ENCODE assay signal across 8 cellular contexts in genomic region chr3:44624696-44625528, GRCh38. TPM values are rescaled to one million over a fixed set of nuclear protein-coding genes. Genes with fewer than 3 reads are reported as not detected.
A peak's percentile ranks its signal among the peaks of the same experiment; 100 is the strongest.
DNase-seq lines count a peak whose midpoint lies in the region; ATAC-seq, FAIRE-seq and TF ChIP-seq lines count a peak whose summit lies in the region.

Gene ZNF197, plus strand, starts transcription at chr3:44625036. Its CDS starts 4,119 bp downstream, at chr3:44629155.

- H3K36me3 ChIP-seq in CD4-positive, CD25-positive, alpha-beta regulatory T cell (ENCODE audit: control insufficient read depth, insufficient read depth, low read length) = peaks cover 7% of the 10 kb centered on the region
- H3K36me3 ChIP-seq in H1 (ENCODE audit: control insufficient read depth in 2 of 4, insufficient read depth in 4 of 4, low read length in 3 of 4) (peaks cover 0 to 3% (median 0%) of the 10 kb centered on the region in 4 experiments; a peak in 2 of 8 replicates), mesenchymal stem cell (ENCODE audit: control insufficient read depth in 1 of 2, insufficient read depth in 2 of 2, low read depth in 1 of 2, low read length in 2 of 2) (peaks cover 5 to 15% of the 10 kb centered on the region in 2 experiments)

- peaks cover 7% of the 10 kb centered on the region for H3K23me2 ChIP-seq in H1 (ENCODE audit: low read depth, low read length)

- H4K8ac ChIP-seq in H1 (ENCODE audit: extremely low read depth, insufficient read depth, low read length) (peak within 1 kb of the TSS; percentile 69), mesenchymal stem cell (ENCODE audit: low read length) (peak within 1 kb of the TSS; percentile 74)

- H2AFZ ChIP-seq in H1 (ENCODE audit: low read length) (peak within 1 kb of the TSS; percentile 94), mesenchymal stem cell (ENCODE audit: low read depth, low read length) (peak within 1 kb of the TSS; percentile 70)

- H3K9ac ChIP-seq in H1 (replicated peaks in 1 of 4; ENCODE audit: extremely low read depth in 1 of 4, low read depth in 3 of 4, low read length in 3 of 4) = peak within 1 kb of the TSS; percentile 54 to 82 (median 72)
- H3K9ac ChIP-seq in mesenchymal stem cell (ENCODE audit: low read length) = peak within 1 kb of the TSS; percentile 93

- peaks cover 22% of the 10 kb centered on the region for H3K36me3 Mint-ChIP-seq in CD4-positive, CD25-positive, alpha-beta regulatory T cell
- peaks cover 26% of the 10 kb centered on the region for H3K36me3 Mint-ChIP-seq in activated CD8-positive, alpha-beta T cell treated with anti-CD3 and anti-CD28 coated beads, Interleukin-2, amount 10 ng/mL, durations not matched to agents 7 days and 5 days (ENCODE audit: low read depth)

- FAIRE-seq in H1 (lab: Jason Lieb, UNC) = peak; percentile 91

- H2AK5ac ChIP-seq in H1 (ENCODE audit: low read depth, low read length) (no peak within 1 kb of the TSS), mesenchymal stem cell (ENCODE audit: low read length, severe bottlenecking) (no peak within 1 kb of the TSS)

- H3K79me1 ChIP-seq in H1 (ENCODE audit: low read depth, low read length) (peaks cover 2% of the 10 kb centered on the region; the same call in 1 of the 2 replicates), mesenchymal stem cell (replicated peaks; ENCODE audit: low read length, poor library complexity, severe bottlenecking) (peaks cover 15% of the 10 kb centered on the region)

- H3K18ac ChIP-seq in H1 (ENCODE audit: extremely low read depth, low read length) (no peak within 1 kb of the TSS), mesenchymal stem cell (ENCODE audit: low read depth in 1 of 2, low read length in 2 of 2) (peak within 1 kb of the TSS; percentile 72 to 98)

- peak within 1 kb of the TSS; percentile 27 for H3K56ac ChIP-seq in H1 (replicated peaks; ENCODE audit: insufficient read length, low read depth, low read length)

- H2BK20ac ChIP-seq in H1 (ENCODE audit: low read length) = no peak within 1 kb of the TSS

- H3K4me3 Mint-ChIP-seq in CD4-positive, CD25-positive, alpha-beta regulatory T cell = peak within 1 kb of the TSS; percentile 92 to 95 (median 92)
- H3K4me3 Mint-ChIP-seq in activated CD8-positive, alpha-beta T cell treated with anti-CD3 and anti-CD28 coated beads, Interleukin-2, amount 10 ng/mL, durations not matched to agents 7 days and 5 days = peak within 1 kb of the TSS; percentile 90

- POLR2A ChIA-PET in activated CD8-positive, alpha-beta T cell treated with anti-CD3 and anti-CD28 coated beads, Interleukin-2, amount 10 ng/mL, durations not matched to agents 7 days and 5 days (lab: Charles Lee) = interaction anchor here (0.7 to 1.6 kb wide), 7 partner anchors 24 to 287 kb away, joined by 3 to 8 read pairs (median 4); partner anchors contain the start of genes KIAA1143, KIF15, ZKSCAN7 and ZNF35
- POLR2A ChIA-PET in H1 (lab: Charles Lee; ENCODE audit: partially characterized antibody) = interaction anchor here (0.7 to 2.9 kb wide), 10 partner anchors 9 to 137 kb away, joined by 3 to 20 read pairs (median 6); partner anchors contain the start of genes KIAA1143, KIF15, ZKSCAN7 and ZNF35

- no peak within 1 kb of the TSS for H4K91ac ChIP-seq in H1 (replicated peaks; ENCODE audit: insufficient read length, low read length)
- peak within 1 kb of the TSS; percentile 47 for H4K91ac ChIP-seq in mesenchymal stem cell (ENCODE audit: low read length)

- no peak within 1 kb of the TSS for H4K5ac ChIP-seq in H1 (ENCODE audit: insufficient read length, low read depth, low read length)

- H3K27me3 ChIP-seq in CD4-positive, CD25-positive, alpha-beta regulatory T cell (ENCODE audit: control insufficient read depth, insufficient read depth, low read length) = no peaks in the 10 kb centered on the region
- H3K27me3 ChIP-seq in H1 (replicated peaks in 1 of 4; ENCODE audit: control insufficient read depth in 3 of 4, extremely low read depth in 1 of 4, insufficient read depth in 3 of 4, low read length in 3 of 4) = no peaks in the 10 kb centered on the region
- H3K27me3 ChIP-seq in mesenchymal stem cell (ENCODE audit: control insufficient read depth in 1 of 2, insufficient read depth in 1 of 2, low read length in 2 of 2) = no peaks in the 10 kb centered on the region

- TF ChIP-seq RAD21 in H1 (IDR thresholded peaks at IDR 0.05 in 1 of 2, conservative IDR thresholded peaks at IDR 0.05 in 1 of 2; ENCODE audit: low read depth in 2 of 2, low read length in 2 of 2) = no peak

- TF ChIP-seq CTCF in H1 (IDR thresholded peaks at IDR 0.05; ENCODE audit: control extremely low read depth in 1 of 3, insufficient read depth in 1 of 3, low read depth in 1 of 3, low read length in 3 of 3) = peak in 1 of 3 experiments; percentile 15; a peak in 1 of 4 replicates

- H3K27me3 Mint-ChIP-seq in CD4-positive, CD25-positive, alpha-beta regulatory T cell = no peaks in the 10 kb centered on the region
- no peaks in the 10 kb centered on the region for H3K27me3 Mint-ChIP-seq in activated CD8-positive, alpha-beta T cell treated with anti-CD3 and anti-CD28 coated beads, Interleukin-2, amount 10 ng/mL, durations not matched to agents 7 days and 5 days (ENCODE audit: low read depth)

- H3K14ac ChIP-seq in H1 (ENCODE audit: insufficient read length) (no peak within 1 kb of the TSS), mesenchymal stem cell (ENCODE audit: low read length in 2 of 2) (peak within 1 kb of the TSS in 1 of 2 experiments; percentile 94)

- H3K27ac Mint-ChIP-seq in CD4-positive, CD25-positive, alpha-beta regulatory T cell = peak within 1 kb of the TSS; percentile 74 to 92 (median 89)
- H3K27ac Mint-ChIP-seq in activated CD8-positive, alpha-beta T cell treated with anti-CD3 and anti-CD28 coated beads, Interleukin-2, amount 10 ng/mL, durations not matched to agents 7 days and 5 days = peak within 1 kb of the TSS; percentile 87

- peaks cover 0 to 21% of the 10 kb centered on the region in 2 experiments; a peak in 2 of 4 replicates for H3K79me2 ChIP-seq in H1 (ENCODE audit: control insufficient read depth in 1 of 2, insufficient read depth in 2 of 2, low read length in 2 of 2)

- peak within 1 kb of the TSS; percentile 90 for H3K4me3 ChIP-seq in CD4-positive, CD25-positive, alpha-beta regulatory T cell (ENCODE audit: low read depth, low read length)
- H3K4me3 ChIP-seq in H1 (ENCODE audit: extremely low read depth in 1 of 4, insufficient read depth in 2 of 4, low read depth in 3 of 4, low read length in 4 of 4) (peak within 1 kb of the TSS; percentile 77 to 94 (median 82)), mesenchymal stem cell (ENCODE audit: insufficient read depth in 1 of 2, low read depth in 1 of 2, low read length in 2 of 2) (peak within 1 kb of the TSS; percentile 78 to 95)

- H2BK12ac ChIP-seq in H1 (ENCODE audit: low read depth, low read length) (no peak within 1 kb of the TSS), mesenchymal stem cell (ENCODE audit: low read length in 2 of 2) (no peak within 1 kb of the TSS)

- ATAC-seq in CD4-positive, CD25-positive, alpha-beta regulatory T cell (ENCODE audit: low read depth in 2 of 2) = peak; percentile 61 to 89
- ATAC-seq in GM19328 (IDR thresholded peaks at IDR 0.05; ENCODE audit: unreplicated experiment) (peak; percentile 97), HG03469 (IDR thresholded peaks at IDR 0.05; ENCODE audit: unreplicated experiment) (peak; percentile 62)
- peak; percentile 87 for ATAC-seq in activated CD8-positive, alpha-beta T cell treated with anti-CD3 and anti-CD28 coated beads, Interleukin-2, amount 10 ng/mL, durations not matched to agents 7 days and 5 days

- DNase-seq in CD4-positive, CD25-positive, alpha-beta regulatory T cell = peak; percentile 6 to 79 (median 34)
- DNase-seq in NCI-H82 (lab: John Stamatoyannopoulos, UW) (peak; percentile 95), H1 (ENCODE audit: low read depth in 1 of 2, low spot score in 2 of 2) (peak; percentile 74 to 84), mesenchymal stem cell (peak; percentile 91)
- DNase-seq in activated CD8-positive, alpha-beta T cell treated with anti-CD3 and anti-CD28 coated beads, Interleukin-2, amount 10 ng/mL, durations not matched to agents 7 days and 5 days = peak; percentile 75
- DNase-seq in stimulated activated CD8-positive, alpha-beta memory T cell treated with anti-CD3 and anti-CD28 coated beads, Interleukin-12 subunit alpha, Interleukin-12 subunit beta, amount 100 ng/mL, for 4 hours (ENCODE audit: low read depth) = peak; percentile 39

- no peaks in the 10 kb centered on the region for H4K20me1 ChIP-seq in H1 (replicated peaks in 1 of 2; ENCODE audit: control insufficient read depth in 1 of 2, insufficient read depth in 2 of 2, low read length in 2 of 2)

- H2BK15ac ChIP-seq in H1 (ENCODE audit: low read length) (no peak within 1 kb of the TSS), mesenchymal stem cell (ENCODE audit: low read depth, poor library complexity, severe bottlenecking) (peak within 1 kb of the TSS; percentile 55)

- TF ChIP-seq EP300 in H1 (IDR thresholded peaks at IDR 0.05; ENCODE audit: borderline replicate concordance in 1 of 2, low read depth in 2 of 2, low read length in 2 of 2) = no peak

- no peaks in the 10 kb centered on the region for H3K9me3 ChIP-seq in CD4-positive, CD25-positive, alpha-beta regulatory T cell (ENCODE audit: control insufficient read depth in 2 of 2, low read length in 2 of 2)
- no peaks in the 10 kb centered on the region for H3K9me3 ChIP-seq in H1 (ENCODE audit: insufficient read depth in 2 of 2, low read depth in 1 of 2, low read length in 1 of 2)
- H3K9me3 ChIP-seq in mesenchymal stem cell (ENCODE audit: control insufficient read depth, low read length) = no peaks in the 10 kb centered on the region

- H3K4me2 ChIP-seq in H1 (ENCODE audit: insufficient read depth in 1 of 2, low read depth in 2 of 2, low read length in 2 of 2) (peak within 1 kb of the TSS; percentile 46 to 73), mesenchymal stem cell (ENCODE audit: low read length, poor library complexity, severe bottlenecking) (peak within 1 kb of the TSS; percentile 57)

- peaks cover 17% of the 10 kb centered on the region for H3K4me1 ChIP-seq in CD4-positive, CD25-positive, alpha-beta regulatory T cell (ENCODE audit: control insufficient read depth, insufficient read depth, low read length, poor library complexity, severe bottlenecking)
- peaks cover 0 to 5% (median 0%) of the 10 kb centered on the region in 4 experiments; a peak in 1 of 7 replicates for H3K4me1 ChIP-seq in H1 (replicated peaks in 1 of 4; ENCODE audit: control insufficient read depth in 3 of 4, insufficient read depth in 4 of 4, low read length in 3 of 4)
- no peaks in the 10 kb centered on the region for H3K4me1 ChIP-seq in mesenchymal stem cell (ENCODE audit: control insufficient read depth, insufficient read depth, low read depth, low read length)

- peak; percentile 42 to 68; a peak in 2 of 3 replicates for TF ChIP-seq POLR2A in H1 (IDR thresholded peaks at IDR 0.05; ENCODE audit: control extremely low read depth in 1 of 2, low read depth in 2 of 2, low read length in 2 of 2)

- CTCF ChIA-PET in activated CD8-positive, alpha-beta T cell treated with anti-CD3 and anti-CD28 coated beads, Interleukin-2, amount 10 ng/mL, durations not matched to agents 7 days and 5 days (lab: Charles Lee) = interaction anchor here (1.0 to 1.2 kb wide), 2 partner anchors 9 to 18 kb away, joined by 4 read pairs; no protein-coding TSS in a partner anchor
- CTCF ChIA-PET in H1 (lab: Charles Lee; ENCODE audit: partially characterized antibody) = interaction anchor here (0.6 to 1.3 kb wide), 6 partner anchors 21 to 233 kb away, joined by 3 to 6 read pairs (median 3); no protein-coding TSS in a partner anchor

- H3K27ac ChIP-seq in CD4-positive, CD25-positive, alpha-beta regulatory T cell (ENCODE audit: insufficient read depth, low read length, poor library complexity, severe bottlenecking) = no peak within 1 kb of the TSS
- H3K27ac ChIP-seq in H1 (ENCODE audit: low read depth, low read length) (peak within 1 kb of the TSS; percentile 67; the same call in 1 of the 2 replicates), mesenchymal stem cell (ENCODE audit: low read length, poor library complexity, severe bottlenecking) (peak within 1 kb of the TSS; percentile 71)

- WGBS in H1 (ENCODE audit: extremely low coverage in 1 of 2, insufficient coverage in 1 of 2, insufficient read length in 1 of 2, insufficient replicate concordance in 2 of 2, low coverage in 1 of 2, low lambda C conversion rate in 2 of 2, missing lambda C conversion rate in 1 of 2), 2 experiments = 2% methylated on average over 37 of the region's 50 CpGs; no CpG with 5 or more reads in 1 of the 2 experiments
- 2% methylated on average over 47 of the region's 50 CpGs for WGBS in mesenchymal stem cell

- H3K4ac ChIP-seq in H1 (replicated peaks; ENCODE audit: insufficient read length, low read depth, low read length) (peak within 1 kb of the TSS; percentile 58), mesenchymal stem cell (ENCODE audit: low read depth in 1 of 2, low read length in 2 of 2) (peak within 1 kb of the TSS; percentile 7 to 83)

- H2BK120ac ChIP-seq in H1 (replicated peaks; ENCODE audit: low read depth, low read length) (no peak within 1 kb of the TSS), mesenchymal stem cell (ENCODE audit: low read depth, low read length) (peak within 1 kb of the TSS; percentile 29)

- no peak within 1 kb of the TSS for H3K23ac ChIP-seq in H1 (ENCODE audit: insufficient read length)
- H3K23ac ChIP-seq in mesenchymal stem cell (ENCODE audit: low read length in 2 of 2) = peak within 1 kb of the TSS in 1 of 2 experiments; percentile 59

- H2BK5ac ChIP-seq in H1 (ENCODE audit: low read depth, low read length) = peak within 1 kb of the TSS; percentile 47; the same call in 1 of the 2 replicates
- no peak within 1 kb of the TSS for H2BK5ac ChIP-seq in mesenchymal stem cell (ENCODE audit: low read depth, low read length, poor library complexity, severe bottlenecking)

- H3K9me3 Mint-ChIP-seq in CD4-positive, CD25-positive, alpha-beta regulatory T cell = peaks cover 0 to 1% (median 0%) of the 10 kb centered on the region in 7 donors
- H3K9me3 Mint-ChIP-seq in activated CD8-positive, alpha-beta T cell treated with anti-CD3 and anti-CD28 coated beads, Interleukin-2, amount 10 ng/mL, durations not matched to agents 7 days and 5 days (ENCODE audit: insufficient read depth) = peaks cover 3% of the 10 kb centered on the region

- peaks cover 22 to 46% (median 35%) of the 10 kb centered on the region in 4 donors for H3K4me1 Mint-ChIP-seq in CD4-positive, CD25-positive, alpha-beta regulatory T cell
- H3K4me1 Mint-ChIP-seq in activated CD8-positive, alpha-beta T cell treated with anti-CD3 and anti-CD28 coated beads, Interleukin-2, amount 10 ng/mL, durations not matched to agents 7 days and 5 days (ENCODE audit: low read depth) = peaks cover 23% of the 10 kb centered on the region

RNA-seq across cellular contexts. Expression of gene ZNF197, which starts in this region (rescaled TPM):
- 6.6 TPM for total RNA-seq in CD4-positive, CD25-positive, alpha-beta regulatory T cell
- polyA plus RNA-seq in CD4-positive, CD25-positive, alpha-beta regulatory T cell = 1 to 10 TPM; 3.7 to 4.9 (median 4.3) TPM
- total RNA-seq in activated CD8-positive, alpha-beta T cell treated with anti-CD3 and anti-CD28 coated beads, Interleukin-2, amount 10 ng/mL, durations not matched to agents 7 days and 5 days = 10 to 100 TPM; 14.9 to 15.6 TPM
- 16.1 and 16.8 TPM in 2 replicates for total RNA-seq in H1 (2021; fragmentation: NEBNext Ultra II Directional; extraction: Animal tissue kit (Norgen Biotek cat#: 25700))
- polyA plus RNA-seq in H1 (2011; rRNA removed) = 3.9 and 4.0 TPM in 2 replicates
- polyA plus RNA-seq in H1 (2011; cell fraction: cytosol; rRNA removed) = 5.8 TPM
- polyA plus RNA-seq in H1 (2011; cell fraction: nucleus; rRNA removed) = 8.6 TPM
- polyA plus RNA-seq in H1 (2012, experiment 1 of 2) = 8.4 to 15.1 TPM (median 9.1 TPM) in 4 replicates
- 0.87 TPM for polyA plus RNA-seq in H1 (2012, experiment 2 of 2)
- polyA plus RNA-seq in H1 (2013, experiment 1 of 2) = 10.6 TPM
- 10.2 TPM for polyA plus RNA-seq in H1 (2013, experiment 2 of 2)
- polyA minus RNA-seq in H1 (2011; rRNA and poly(A)+ RNA removed) = 18.9 and 22.8 TPM in 2 replicates
- 6.2 TPM for polyA minus RNA-seq in H1 (2011; cell fraction: cytosol; rRNA and poly(A)+ RNA removed)
- 18.0 TPM for polyA minus RNA-seq in H1 (2011; cell fraction: nucleus; rRNA and poly(A)+ RNA removed)
- polyA plus RNA-seq in mesenchymal stem cell (2013, experiment 1 of 2) = 13.9 TPM
- 13.7 TPM for polyA plus RNA-seq in mesenchymal stem cell (2013, experiment 2 of 2)

Comparison
In these comparisons a context has a peak if more than half of its experiments do, and no peak if none do; other contexts are left out.
1. DNase-seq: peak in every context shown above with its lines; median percentile 95 in NCI-H82; 91 in mesenchymal stem cell; 79 in H1; 75 in activated CD8-positive, alpha-beta T cell treated with anti-CD3 and anti-CD28 coated beads, Interleukin-2, amount 10 ng/mL, durations not matched to agents 7 days and 5 days; 39 in stimulated activated CD8-positive, alpha-beta memory T cell treated with anti-CD3 and anti-CD28 coated beads, Interleukin-12 subunit alpha, Interleukin-12 subunit beta, amount 100 ng/mL, for 4 hours; 34 in CD4-positive, CD25-positive, alpha-beta regulatory T cell.